Comparison of ENCODE assay signal across 8 cellular contexts in the genomic region with DNA sequence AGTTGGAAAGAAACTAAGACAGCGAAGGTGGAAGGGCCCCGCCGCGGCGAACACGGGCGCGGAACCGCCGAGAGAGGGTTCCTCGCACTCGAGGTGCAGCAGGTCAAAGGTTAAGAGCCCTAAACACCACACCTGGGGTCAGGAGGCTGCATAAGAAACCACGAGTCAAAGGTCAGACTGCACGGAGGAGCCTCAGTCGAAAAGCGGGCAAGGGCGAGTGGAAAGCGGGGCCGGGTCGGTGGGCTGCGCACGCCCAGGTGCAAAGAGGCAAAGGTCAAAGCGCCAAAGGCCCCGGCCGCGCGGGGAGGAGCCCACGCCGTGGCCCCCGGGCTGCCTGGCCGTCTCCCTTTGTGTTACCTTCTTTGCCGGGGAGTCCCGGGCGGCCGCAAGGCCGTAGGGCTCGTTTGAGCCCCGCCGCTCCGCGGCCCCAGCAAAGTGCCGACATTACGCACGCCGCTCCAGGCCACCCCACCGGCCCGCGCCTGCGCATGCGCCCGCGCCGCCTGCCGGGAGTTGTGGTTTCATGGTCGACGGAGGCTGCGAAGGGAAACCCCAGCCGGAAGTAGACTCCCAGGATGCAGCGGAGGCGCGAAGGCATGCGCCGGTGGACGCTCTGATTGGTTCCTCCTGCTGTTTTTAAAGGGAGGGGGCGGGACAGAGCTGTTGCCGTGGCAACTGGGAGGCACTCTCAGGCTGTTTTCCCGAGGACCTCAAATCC. TPM values are rescaled to one million over a fixed set of nuclear protein-coding genes. Genes with fewer than 3 reads are reported as not detected.
A peak's percentile ranks its signal among the peaks of the same experiment; 100 is the strongest.
DNase-seq lines count a peak whose midpoint lies in the region; ATAC-seq, FAIRE-seq and TF ChIP-seq lines count a peak whose summit lies in the region.

TSS of gene POLRMT (minus strand) at position 470 of the 718 bp plus-strand sequence. CDS start at position 445, 25 bp downstream.

- no peak for TF ChIP-seq CTCF in OCI-LY3 (IDR thresholded peaks at IDR 0.05; ENCODE audit: low read depth, low read length)

- H3K27ac ChIP-seq in OCI-LY3 (ENCODE audit: low read length): peak within 1 kb of the TSS; percentile 42

- DNase-seq in D341Med (ENCODE audit: low spot score) (peak; percentile 100), HuH-7.5 (ENCODE audit: low spot score) (peak; percentile 100), mesenteric fat pad (ENCODE audit: low spot score) (peak; percentile 99)
- DNase-seq in activated CD8-positive, alpha-beta memory T cell treated with anti-CD3 and anti-CD28 coated beads, Interleukin-2, amount 50 U/mL, for 48 hours: peak; percentile 98
- DNase-seq in stimulated activated CD8-positive, alpha-beta memory T cell treated with anti-CD3 and anti-CD28 coated beads, Interleukin-15, amount 100 ng/mL, for 1 hour (ENCODE audit: low read depth): peak; percentile 87

- H3K27me3 ChIP-seq in OCI-LY3 (ENCODE audit: low read depth, low read length): no peaks in the 10 kb centered on the region

- H3K4me3 ChIP-seq in OCI-LY3 (ENCODE audit: low read length): peak within 1 kb of the TSS; percentile 92

- H3K4me2 ChIP-seq in OCI-LY3 (ENCODE audit: low read length): peak within 1 kb of the TSS; percentile 86

- peak within 1 kb of the TSS; percentile 84 for H3K9ac ChIP-seq in OCI-LY3 (ENCODE audit: low read length)

- H4K20me1 ChIP-seq in OCI-LY3 (ENCODE audit: insufficient read depth, low read length): no peaks in the 10 kb centered on the region

- H3K79me2 ChIP-seq in OCI-LY3 (ENCODE audit: low read length): peaks cover 48% of the 10 kb centered on the region

- H3K9me3 ChIP-seq in OCI-LY3 (ENCODE audit: insufficient read depth, low read length): no peaks in the 10 kb centered on the region

- peak; percentile 86 for FAIRE-seq in endometrium (lab: Jason Lieb, UNC)

- H3K4me1 ChIP-seq in OCI-LY3 (ENCODE audit: low read length): peaks cover 11% of the 10 kb centered on the region

- H2AFZ ChIP-seq in OCI-LY3 (ENCODE audit: low read depth, low read length): peak within 1 kb of the TSS; percentile 53

- peak; percentile 76 for ATAC-seq in GM21526 (IDR thresholded peaks at IDR 0.05; ENCODE audit: low FRiP score, unreplicated experiment)

- H3K36me3 ChIP-seq in OCI-LY3 (replicated peaks; ENCODE audit: low read depth, low read length): peaks cover 15% of the 10 kb centered on the region

RNA-seq across cellular contexts. Expression of gene POLRMT, which starts in this region (rescaled TPM):
- total RNA-seq in mesenteric fat pad: 36.9 TPM

Comparison
In these comparisons a context has a peak if more than half of its experiments do, and no peak if none do; other contexts are left out.
1. Peak in every context shown above with its lines: DNase-seq, ATAC-seq, H3K4me3 ChIP-seq and H3K27ac ChIP-seq.